12 cellular contexts compared by ENCODE assay signal in the genomic region with DNA sequence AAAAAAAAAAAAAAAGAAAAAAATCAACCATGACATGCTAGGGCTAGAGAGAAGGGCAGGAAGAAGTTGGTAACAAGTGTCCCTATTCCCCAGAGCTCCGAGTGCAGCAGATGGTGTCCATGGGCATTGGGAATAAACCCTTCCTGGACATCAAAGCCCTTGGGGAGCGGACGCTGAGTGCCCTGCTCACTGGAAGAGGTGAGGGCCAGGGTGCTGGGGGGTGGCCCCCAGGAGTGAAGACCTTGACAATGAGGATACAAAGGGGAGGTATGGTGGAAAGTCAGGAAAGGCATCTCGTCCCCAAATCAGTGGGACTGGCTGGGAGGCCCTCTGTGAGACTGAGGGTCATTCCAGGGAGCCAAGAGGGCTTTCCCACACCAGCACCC. TPM values are rescaled to one million over a fixed set of nuclear protein-coding genes. Genes with fewer than 3 reads are reported as not detected.
DNase-seq lines count a peak whose midpoint lies in the region; TF ChIP-seq lines count a peak whose summit lies in the region.
"Had no signal": no experiment of that assay in that cellular context is flagged by ENCODE, and none has a peak within 500 bp of the region (broad histone marks: within the 10 kb centered on the region; RNA-seq: fewer than 3 reads in every experiment).

No MANE protein-coding gene starts in this region.

- TF ChIP-seq CTCF in ascending aorta (IDR thresholded peaks at IDR 0.05) (no peak), MM.1S (IDR thresholded peaks at IDR 0.05; ENCODE audit: low read length) (no peak), prostate gland (IDR thresholded peaks at IDR 0.05) (no peak)

- H4K20me1 ChIP-seq in MM.1S (ENCODE audit: insufficient read depth, low read length) = no peaks in the 10 kb centered on the region

- no peaks in the 10 kb centered on the region for H3K9me3 ChIP-seq in ascending aorta
- no peaks in the 10 kb centered on the region for H3K9me3 ChIP-seq in mesodermal cell (ENCODE audit: control insufficient read depth, low read length)
- no peaks in the 10 kb centered on the region for H3K9me3 ChIP-seq in subcutaneous abdominal adipose tissue (ENCODE audit: control insufficient read depth in 5 of 5, low read length in 5 of 5)
- H3K9me3 ChIP-seq in MM.1S (replicated peaks; ENCODE audit: insufficient read depth, low read length) = no peaks in the 10 kb centered on the region
- no peaks in the 10 kb centered on the region for H3K9me3 ChIP-seq in prostate gland
- H3K9me3 ChIP-seq: uterus had no signal

- no peaks in the 10 kb centered on the region for H3K9me2 ChIP-seq in MM.1S (replicated peaks; ENCODE audit: insufficient read depth, low read length)

- H3K79me2 ChIP-seq in MM.1S (ENCODE audit: low read length) = no peaks in the 10 kb centered on the region

- no peak for DNase-seq in activated T-cell treated with anti-CD3 and anti-CD28 coated beads, Interleukin-2, amount 50 U/mL, for 24 hours
- no peak for DNase-seq in activated T-cell treated with anti-CD3 and anti-CD28 coated beads, Interleukin-2, amount 50 U/mL, for 48 hours
- DNase-seq in ascending aorta (ENCODE audit: low spot score in 2 of 2) (no peak), MM.1S (no peak), prostate gland (ENCODE audit: low spot score) (no peak), HuH-7 (ENCODE audit: low spot score) (no peak)
- DNase-seq: uterus had no signal

- WGBS in mesodermal cell (ENCODE audit: insufficient coverage in 2 of 2), 2 experiments = 87 to 96% methylated on average over 3 of the region's 4 CpGs
- WGBS in prostate gland = 87% methylated on average over 4 of the region's 4 CpGs

- H3K4me3 ChIP-seq in ascending aorta (no peak overlapping the region), mesodermal cell (ENCODE audit: extremely low read depth, insufficient read depth, low read length, poor library complexity, severe bottlenecking) (no peak overlapping the region), subcutaneous abdominal adipose tissue (ENCODE audit: low read depth in 1 of 5, low read length in 5 of 5) (no peak overlapping the region), MM.1S (ENCODE audit: low read length) (no peak overlapping the region), prostate gland (no peak overlapping the region)
- H3K4me3 ChIP-seq: uterus had no signal

- peak overlapping the region; percentile 62 to 66 for H3K27ac ChIP-seq in ascending aorta
- H3K27ac ChIP-seq in mesodermal cell (ENCODE audit: low read depth, low read length, severe bottlenecking) = peak overlapping the region; percentile 75
- H3K27ac ChIP-seq in subcutaneous abdominal adipose tissue (ENCODE audit: low read depth, low read length) = peak overlapping the region; percentile 89
- no peak overlapping the region for H3K27ac ChIP-seq in MM.1S (ENCODE audit: low read length)
- H3K27ac ChIP-seq in prostate gland = no peak overlapping the region
- H3K27ac ChIP-seq: KMS-11, uterus had no signal

- intact Hi-C loops in ascending aorta (cut with DNase I) (loop anchor here (1.0 kb wide), 1 partner anchor 16 kb away; no protein-coding TSS in a partner anchor), prostate gland (cut with DNase I) (no loop called here)

- H3K4me1 ChIP-seq in ascending aorta (peaks cover 0 to 2% of the 10 kb centered on the region in 2 donors), mesodermal cell (ENCODE audit: control insufficient read depth, insufficient read depth, low read length, poor library complexity, severe bottlenecking) (peaks cover 5% of the 10 kb centered on the region), subcutaneous abdominal adipose tissue (ENCODE audit: control insufficient read depth in 5 of 5, insufficient read depth in 5 of 5, low read length in 5 of 5) (peaks cover 6 to 62% (median 38%) of the 10 kb centered on the region in 5 donors), MM.1S (ENCODE audit: low read length) (no peaks in the 10 kb centered on the region), prostate gland (replicated peaks) (no peaks in the 10 kb centered on the region)
- H3K4me1 ChIP-seq: uterus had no signal

- H3K9me3 Mint-ChIP-seq in activated T-cell treated with anti-CD3 and anti-CD28 coated beads, Interleukin-2, amount 50 U/mL, for 24 hours = no peaks in the 10 kb centered on the region

- no peaks in the 10 kb centered on the region for H3K27me3 ChIP-seq in ascending aorta
- H3K27me3 ChIP-seq in subcutaneous abdominal adipose tissue (ENCODE audit: control insufficient read depth in 5 of 5, insufficient read depth in 4 of 5, low read length in 5 of 5) = no peaks in the 10 kb centered on the region
- H3K27me3 ChIP-seq in MM.1S (replicated peaks; ENCODE audit: insufficient read depth, low read length) = no peaks in the 10 kb centered on the region
- H3K27me3 ChIP-seq in prostate gland (replicated peaks; ENCODE audit: insufficient read depth) = no peaks in the 10 kb centered on the region
- H3K27me3 ChIP-seq: uterus had no signal

- H3K4me2 ChIP-seq in MM.1S (ENCODE audit: low read depth, low read length) = no peak overlapping the region
- H3K4me2 ChIP-seq: KMS-11 had no signal

- H3K36me3 Mint-ChIP-seq in activated T-cell treated with anti-CD3 and anti-CD28 coated beads, Interleukin-2, amount 50 U/mL, for 24 hours (ENCODE audit: low read depth) = peaks cover 5% of the 10 kb centered on the region

- H3K4me1 Mint-ChIP-seq in activated T-cell treated with anti-CD3 and anti-CD28 coated beads, Interleukin-2, amount 50 U/mL, for 24 hours (ENCODE audit: low read depth) = peaks cover 19% of the 10 kb centered on the region

- no peaks in the 10 kb centered on the region for H3F3A ChIP-seq in MM.1S (ENCODE audit: insufficient read depth, low read length)

- no peak overlapping the region for H2AFZ ChIP-seq in MM.1S (ENCODE audit: low read length)

- no peak overlapping the region for H3K4me3 Mint-ChIP-seq in activated T-cell treated with anti-CD3 and anti-CD28 coated beads, Interleukin-2, amount 50 U/mL, for 24 hours

- H3K9ac ChIP-seq in subcutaneous abdominal adipose tissue (ENCODE audit: low read length in 5 of 5) (peak overlapping the region in 2 of 5 donors; percentile 9 to 34), MM.1S (ENCODE audit: low read length) (no peak overlapping the region)
- H3K9ac ChIP-seq: KMS-11 had no signal

- TF ChIP-seq POLR2A in prostate gland (IDR thresholded peaks at IDR 0.05) = no peak

- peak overlapping the region; percentile 5 for H3K27ac Mint-ChIP-seq in activated T-cell treated with anti-CD3 and anti-CD28 coated beads, Interleukin-2, amount 50 U/mL, for 24 hours

- H3K27me3 Mint-ChIP-seq in activated T-cell treated with anti-CD3 and anti-CD28 coated beads, Interleukin-2, amount 50 U/mL, for 24 hours = no peaks in the 10 kb centered on the region

- H3K36me3 ChIP-seq in ascending aorta (peaks cover 51 to 80% of the 10 kb centered on the region in 2 donors), mesodermal cell (ENCODE audit: control insufficient read depth, insufficient read depth, low read length) (peaks cover 93% of the 10 kb centered on the region), subcutaneous abdominal adipose tissue (ENCODE audit: control insufficient read depth in 5 of 5, insufficient read depth in 5 of 5, low read length in 5 of 5) (peaks cover 17 to 99% (median 86%) of the 10 kb centered on the region in 5 donors), MM.1S (replicated peaks; ENCODE audit: insufficient read depth, low read length) (no peaks in the 10 kb centered on the region), prostate gland (peaks cover 0 to 3% of the 10 kb centered on the region in 2 donors)
- H3K36me3 ChIP-seq: uterus had no signal

RNA-seq across cellular contexts. Expression of a gene that starts 11.6 kb away (rescaled TPM):
- total RNA-seq in ascending aorta = 62.9 TPM
- polyA plus RNA-seq in mesodermal cell (2013, experiment 1 of 2) = 37.2 TPM
- polyA plus RNA-seq in mesodermal cell (2013, experiment 2 of 2) = 29.2 TPM
- 10 to 100 TPM; 56.8 to 89.8 TPM for total RNA-seq in prostate gland

RNA-seq across cellular contexts. Expression of a gene that starts 14.0 kb away (rescaled TPM):
- total RNA-seq in ascending aorta = not detected
- polyA plus RNA-seq in mesodermal cell (2013, experiment 1 of 2) = 0.81 TPM
- polyA plus RNA-seq in mesodermal cell (2013, experiment 2 of 2) = 0.61 TPM
- total RNA-seq in prostate gland = not detected

RNA-seq across cellular contexts. Expression of a gene that starts 16.8 kb away (rescaled TPM):
- total RNA-seq in ascending aorta (64.8 TPM), prostate gland (10 to 100 TPM; 12.4 to 37.7 TPM)
- polyA plus RNA-seq in mesodermal cell (2013, experiment 1 of 2) = 60.7 TPM
- polyA plus RNA-seq in mesodermal cell (2013, experiment 2 of 2) = 49.3 TPM

RNA-seq across cellular contexts. Expression of a gene that starts 29.3 kb away (rescaled TPM):
- not detected for total RNA-seq in ascending aorta
- polyA plus RNA-seq in mesodermal cell (2013, experiment 1 of 2) = not detected
- not detected for polyA plus RNA-seq in mesodermal cell (2013, experiment 2 of 2)
- not detected for total RNA-seq in prostate gland
- total RNA-seq: liver, right cardiac atrium, uterus had no signal
- polyA plus RNA-seq: liver, right cardiac atrium had no signal

RNA-seq across cellular contexts. Expression of a gene that starts 44.7 kb away (rescaled TPM):
- total RNA-seq in ascending aorta = not detected
- not detected for polyA plus RNA-seq in mesodermal cell (2013, experiment 1 of 2)
- polyA plus RNA-seq in mesodermal cell (2013, experiment 2 of 2) = not detected
- total RNA-seq in prostate gland = under 1 TPM in 1 of 2 donors, not detected in 1; 0.74 TPM
- total RNA-seq: right cardiac atrium, uterus had no signal
- polyA plus RNA-seq: right cardiac atrium had no signal

Comparison
In these comparisons a context has a peak if more than half of its experiments do, and no peak if none do; other contexts are left out.
1. H3K27ac ChIP-seq: peak in ascending aorta (2 of 2), mesodermal cell (single experiment) and subcutaneous abdominal adipose tissue (single experiment); none in MM.1S (single experiment) and prostate gland (0 of 2).